Comparison of ENCODE assay signal across 1 cellular context in the genomic region with DNA sequence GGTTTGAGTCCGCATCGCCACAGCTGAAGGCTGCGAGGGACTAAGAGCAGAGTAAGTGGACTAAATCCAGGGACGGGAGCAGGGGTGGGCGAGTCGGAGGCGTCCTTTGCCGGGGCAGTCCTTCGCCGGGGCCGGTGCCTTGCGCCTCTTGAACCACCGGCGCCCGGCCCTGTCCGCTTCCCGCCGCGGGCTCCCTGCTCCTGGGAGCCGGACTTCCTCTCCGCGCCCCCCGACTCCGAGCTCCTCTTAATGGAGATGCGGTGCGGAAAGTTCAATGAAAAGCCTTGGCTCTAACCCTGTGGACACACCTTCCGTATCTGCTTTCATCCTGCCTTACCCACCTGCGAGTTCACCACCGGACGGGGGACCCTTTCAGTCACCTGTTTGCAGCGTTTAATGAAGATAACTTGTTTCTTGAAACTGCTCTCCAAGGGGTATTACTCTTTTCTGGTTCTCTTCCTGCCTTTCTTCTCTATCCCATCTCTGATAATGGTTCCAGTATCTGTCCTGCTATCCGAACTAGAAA.
TF ChIP-seq lines count a peak whose summit lies in the region.

No MANE protein-coding gene starts in this region.

TF ChIP-seq in HepG2, 621 proteins besides CTCF, POLR2A, EP300 and RAD21 (continued from another document and continues in another):
- TF ChIP-seq, protein P1, sequence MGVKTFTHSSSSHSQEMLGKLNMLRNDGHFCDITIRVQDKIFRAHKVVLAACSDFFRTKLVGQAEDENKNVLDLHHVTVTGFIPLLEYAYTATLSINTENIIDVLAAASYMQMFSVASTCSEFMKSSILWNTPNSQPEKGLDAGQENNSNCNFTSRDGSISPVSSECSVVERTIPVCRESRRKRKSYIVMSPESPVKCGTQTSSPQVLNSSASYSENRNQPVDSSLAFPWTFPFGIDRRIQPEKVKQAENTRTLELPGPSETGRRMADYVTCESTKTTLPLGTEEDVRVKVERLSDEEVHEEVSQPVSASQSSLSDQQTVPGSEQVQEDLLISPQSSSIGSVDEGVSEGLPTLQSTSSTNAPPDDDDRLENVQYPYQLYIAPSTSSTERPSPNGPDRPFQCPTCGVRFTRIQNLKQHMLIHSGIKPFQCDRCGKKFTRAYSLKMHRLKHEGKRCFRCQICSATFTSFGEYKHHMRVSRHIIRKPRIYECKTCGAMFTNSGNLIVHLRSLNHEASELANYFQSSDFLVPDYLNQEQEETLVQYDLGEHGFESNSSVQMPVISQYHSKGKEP (CRISPR knock-in tag; IDR thresholded peaks at IDR 0.05), result no peak
- TF ChIP-seq EEA1 (CRISPR knock-in tag; IDR thresholded peaks at IDR 0.05; ENCODE audit: borderline replicate concordance) (no peak), ZNF337 (CRISPR knock-in tag; IDR thresholded peaks at IDR 0.05; ENCODE audit: borderline replicate concordance, low read depth) (no peak), ISL2 (CRISPR knock-in tag; IDR thresholded peaks at IDR 0.05) (no peak), ESRRA (CRISPR knock-in tag; IDR thresholded peaks at IDR 0.05; ENCODE audit: low read depth) (no peak), HCFC1 (IDR thresholded peaks at IDR 0.05; ENCODE audit: low read depth, low read length) (no peak), MIER3 (CRISPR knock-in tag; IDR thresholded peaks at IDR 0.05; ENCODE audit: borderline replicate concordance) (no peak), RORA (CRISPR knock-in tag; IDR thresholded peaks at IDR 0.05) (no peak), NRL (CRISPR knock-in tag; IDR thresholded peaks at IDR 0.05; ENCODE audit: borderline replicate concordance) (no peak), GABPB1 (CRISPR knock-in tag; IDR thresholded peaks at IDR 0.05) (peak; percentile 9; the same call in 1 of the 2 replicates), EHMT2 (IDR thresholded peaks at IDR 0.05; ENCODE audit: borderline replicate concordance, low read depth, low read length) (no peak), ZNF724P (CRISPR knock-in tag; IDR thresholded peaks at IDR 0.05; ENCODE audit: borderline replicate concordance) (no peak), NFE2 (CRISPR knock-in tag; IDR thresholded peaks at IDR 0.05) (no peak), SP2 (CRISPR knock-in tag; IDR thresholded peaks at IDR 0.05) (peak; percentile 12; the same call in 1 of the 2 replicates), ZZZ3 (CRISPR knock-in tag; IDR thresholded peaks at IDR 0.05; ENCODE audit: borderline replicate concordance) (no peak), NBN (conservative IDR thresholded peaks at IDR 0.05) (no peak), MIER2 (CRISPR knock-in tag; IDR thresholded peaks at IDR 0.05) (no peak), SP4 (CRISPR knock-in tag; IDR thresholded peaks at IDR 0.05) (no peak), RBAK (CRISPR knock-in tag; IDR thresholded peaks at IDR 0.05) (no peak), MAFF (IDR thresholded peaks at IDR 0.05; ENCODE audit: low read depth, low read length) (no peak), PHF8 (CRISPR knock-in tag; IDR thresholded peaks at IDR 0.05) (no peak)
- TF ChIP-seq, protein P2, sequence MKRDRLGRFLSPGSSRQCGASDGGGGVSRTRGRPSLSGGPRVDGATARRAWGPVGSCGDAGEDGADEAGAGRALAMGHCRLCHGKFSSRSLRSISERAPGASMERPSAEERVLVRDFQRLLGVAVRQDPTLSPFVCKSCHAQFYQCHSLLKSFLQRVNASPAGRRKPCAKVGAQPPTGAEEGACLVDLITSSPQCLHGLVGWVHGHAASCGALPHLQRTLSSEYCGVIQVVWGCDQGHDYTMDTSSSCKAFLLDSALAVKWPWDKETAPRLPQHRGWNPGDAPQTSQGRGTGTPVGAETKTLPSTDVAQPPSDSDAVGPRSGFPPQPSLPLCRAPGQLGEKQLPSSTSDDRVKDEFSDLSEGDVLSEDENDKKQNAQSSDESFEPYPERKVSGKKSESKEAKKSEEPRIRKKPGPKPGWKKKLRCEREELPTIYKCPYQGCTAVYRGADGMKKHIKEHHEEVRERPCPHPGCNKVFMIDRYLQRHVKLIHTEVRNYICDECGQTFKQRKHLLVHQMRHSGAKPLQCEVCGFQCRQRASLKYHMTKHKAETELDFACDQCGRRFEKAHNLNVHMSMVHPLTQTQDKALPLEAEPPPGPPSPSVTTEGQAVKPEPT (CRISPR knock-in tag; IDR thresholded peaks at IDR 0.05; ENCODE audit: low read depth), result no peak
- TF ChIP-seq, protein P3, sequence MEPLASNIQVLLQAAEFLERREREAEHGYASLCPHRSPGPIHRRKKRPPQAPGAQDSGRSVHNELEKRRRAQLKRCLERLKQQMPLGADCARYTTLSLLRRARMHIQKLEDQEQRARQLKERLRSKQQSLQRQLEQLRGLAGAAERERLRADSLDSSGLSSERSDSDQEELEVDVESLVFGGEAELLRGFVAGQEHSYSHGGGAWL (CRISPR knock-in tag; IDR thresholded peaks at IDR 0.05), result peak; percentile 15; the same call in 1 of the 2 replicates
- TF ChIP-seq, protein P4, sequence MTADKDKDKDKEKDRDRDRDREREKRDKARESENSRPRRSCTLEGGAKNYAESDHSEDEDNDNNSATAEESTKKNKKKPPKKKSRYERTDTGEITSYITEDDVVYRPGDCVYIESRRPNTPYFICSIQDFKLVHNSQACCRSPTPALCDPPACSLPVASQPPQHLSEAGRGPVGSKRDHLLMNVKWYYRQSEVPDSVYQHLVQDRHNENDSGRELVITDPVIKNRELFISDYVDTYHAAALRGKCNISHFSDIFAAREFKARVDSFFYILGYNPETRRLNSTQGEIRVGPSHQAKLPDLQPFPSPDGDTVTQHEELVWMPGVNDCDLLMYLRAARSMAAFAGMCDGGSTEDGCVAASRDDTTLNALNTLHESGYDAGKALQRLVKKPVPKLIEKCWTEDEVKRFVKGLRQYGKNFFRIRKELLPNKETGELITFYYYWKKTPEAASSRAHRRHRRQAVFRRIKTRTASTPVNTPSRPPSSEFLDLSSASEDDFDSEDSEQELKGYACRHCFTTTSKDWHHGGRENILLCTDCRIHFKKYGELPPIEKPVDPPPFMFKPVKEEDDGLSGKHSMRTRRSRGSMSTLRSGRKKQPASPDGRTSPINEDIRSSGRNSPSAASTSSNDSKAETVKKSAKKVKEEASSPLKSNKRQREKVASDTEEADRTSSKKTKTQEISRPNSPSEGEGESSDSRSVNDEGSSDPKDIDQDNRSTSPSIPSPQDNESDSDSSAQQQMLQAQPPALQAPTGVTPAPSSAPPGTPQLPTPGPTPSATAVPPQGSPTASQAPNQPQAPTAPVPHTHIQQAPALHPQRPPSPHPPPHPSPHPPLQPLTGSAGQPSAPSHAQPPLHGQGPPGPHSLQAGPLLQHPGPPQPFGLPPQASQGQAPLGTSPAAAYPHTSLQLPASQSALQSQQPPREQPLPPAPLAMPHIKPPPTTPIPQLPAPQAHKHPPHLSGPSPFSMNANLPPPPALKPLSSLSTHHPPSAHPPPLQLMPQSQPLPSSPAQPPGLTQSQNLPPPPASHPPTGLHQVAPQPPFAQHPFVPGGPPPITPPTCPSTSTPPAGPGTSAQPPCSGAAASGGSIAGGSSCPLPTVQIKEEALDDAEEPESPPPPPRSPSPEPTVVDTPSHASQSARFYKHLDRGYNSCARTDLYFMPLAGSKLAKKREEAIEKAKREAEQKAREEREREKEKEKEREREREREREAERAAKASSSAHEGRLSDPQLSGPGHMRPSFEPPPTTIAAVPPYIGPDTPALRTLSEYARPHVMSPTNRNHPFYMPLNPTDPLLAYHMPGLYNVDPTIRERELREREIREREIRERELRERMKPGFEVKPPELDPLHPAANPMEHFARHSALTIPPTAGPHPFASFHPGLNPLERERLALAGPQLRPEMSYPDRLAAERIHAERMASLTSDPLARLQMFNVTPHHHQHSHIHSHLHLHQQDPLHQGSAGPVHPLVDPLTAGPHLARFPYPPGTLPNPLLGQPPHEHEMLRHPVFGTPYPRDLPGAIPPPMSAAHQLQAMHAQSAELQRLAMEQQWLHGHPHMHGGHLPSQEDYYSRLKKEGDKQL (CRISPR knock-in tag; IDR thresholded peaks at IDR 0.05; ENCODE audit: low read depth), result no peak
- TF ChIP-seq, protein P5, sequence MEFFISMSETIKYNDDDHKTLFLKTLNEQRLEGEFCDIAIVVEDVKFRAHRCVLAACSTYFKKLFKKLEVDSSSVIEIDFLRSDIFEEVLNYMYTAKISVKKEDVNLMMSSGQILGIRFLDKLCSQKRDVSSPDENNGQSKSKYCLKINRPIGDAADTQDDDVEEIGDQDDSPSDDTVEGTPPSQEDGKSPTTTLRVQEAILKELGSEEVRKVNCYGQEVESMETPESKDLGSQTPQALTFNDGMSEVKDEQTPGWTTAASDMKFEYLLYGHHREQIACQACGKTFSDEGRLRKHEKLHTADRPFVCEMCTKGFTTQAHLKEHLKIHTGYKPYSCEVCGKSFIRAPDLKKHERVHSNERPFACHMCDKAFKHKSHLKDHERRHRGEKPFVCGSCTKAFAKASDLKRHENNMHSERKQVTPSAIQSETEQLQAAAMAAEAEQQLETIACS (CRISPR knock-in tag; IDR thresholded peaks at IDR 0.05), result no peak
- TF ChIP-seq, protein P6, sequence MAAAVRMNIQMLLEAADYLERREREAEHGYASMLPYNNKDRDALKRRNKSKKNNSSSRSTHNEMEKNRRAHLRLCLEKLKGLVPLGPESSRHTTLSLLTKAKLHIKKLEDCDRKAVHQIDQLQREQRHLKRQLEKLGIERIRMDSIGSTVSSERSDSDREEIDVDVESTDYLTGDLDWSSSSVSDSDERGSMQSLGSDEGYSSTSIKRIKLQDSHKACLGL (CRISPR knock-in tag; IDR thresholded peaks at IDR 0.05), result 0 out of 2 replicates have a peak, but pooled peaks have one; percentile 3
- TF ChIP-seq, protein P7, sequence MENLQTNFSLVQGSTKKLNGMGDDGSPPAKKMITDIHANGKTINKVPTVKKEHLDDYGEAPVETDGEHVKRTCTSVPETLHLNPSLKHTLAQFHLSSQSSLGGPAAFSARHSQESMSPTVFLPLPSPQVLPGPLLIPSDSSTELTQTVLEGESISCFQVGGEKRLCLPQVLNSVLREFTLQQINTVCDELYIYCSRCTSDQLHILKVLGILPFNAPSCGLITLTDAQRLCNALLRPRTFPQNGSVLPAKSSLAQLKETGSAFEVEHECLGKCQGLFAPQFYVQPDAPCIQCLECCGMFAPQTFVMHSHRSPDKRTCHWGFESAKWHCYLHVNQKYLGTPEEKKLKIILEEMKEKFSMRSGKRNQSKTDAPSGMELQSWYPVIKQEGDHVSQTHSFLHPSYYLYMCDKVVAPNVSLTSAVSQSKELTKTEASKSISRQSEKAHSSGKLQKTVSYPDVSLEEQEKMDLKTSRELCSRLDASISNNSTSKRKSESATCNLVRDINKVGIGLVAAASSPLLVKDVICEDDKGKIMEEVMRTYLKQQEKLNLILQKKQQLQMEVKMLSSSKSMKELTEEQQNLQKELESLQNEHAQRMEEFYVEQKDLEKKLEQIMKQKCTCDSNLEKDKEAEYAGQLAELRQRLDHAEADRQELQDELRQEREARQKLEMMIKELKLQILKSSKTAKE (CRISPR knock-in tag; IDR thresholded peaks at IDR 0.05; ENCODE audit: borderline replicate concordance), result no peak
- TF ChIP-seq, protein P8, sequence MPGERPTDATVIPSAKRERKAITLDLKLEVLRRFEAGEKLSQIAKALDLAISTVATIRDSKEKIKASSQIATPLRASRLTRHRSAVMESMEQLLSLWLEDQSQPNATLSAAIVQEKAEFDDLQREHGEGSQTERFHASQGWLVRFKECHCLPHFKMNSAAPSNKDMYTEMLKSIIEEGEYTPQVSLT (CRISPR knock-in tag; IDR thresholded peaks at IDR 0.05; ENCODE audit: borderline replicate concordance, low read depth), result no peak
- TF ChIP-seq, protein P9, sequence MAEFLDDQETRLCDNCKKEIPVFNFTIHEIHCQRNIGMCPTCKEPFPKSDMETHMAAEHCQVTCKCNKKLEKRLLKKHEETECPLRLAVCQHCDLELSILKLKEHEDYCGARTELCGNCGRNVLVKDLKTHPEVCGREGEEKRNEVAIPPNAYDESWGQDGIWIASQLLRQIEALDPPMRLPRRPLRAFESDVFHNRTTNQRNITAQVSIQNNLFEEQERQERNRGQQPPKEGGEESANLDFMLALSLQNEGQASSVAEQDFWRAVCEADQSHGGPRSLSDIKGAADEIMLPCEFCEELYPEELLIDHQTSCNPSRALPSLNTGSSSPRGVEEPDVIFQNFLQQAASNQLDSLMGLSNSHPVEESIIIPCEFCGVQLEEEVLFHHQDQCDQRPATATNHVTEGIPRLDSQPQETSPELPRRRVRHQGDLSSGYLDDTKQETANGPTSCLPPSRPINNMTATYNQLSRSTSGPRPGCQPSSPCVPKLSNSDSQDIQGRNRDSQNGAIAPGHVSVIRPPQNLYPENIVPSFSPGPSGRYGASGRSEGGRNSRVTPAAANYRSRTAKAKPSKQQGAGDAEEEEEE (CRISPR knock-in tag; IDR thresholded peaks at IDR 0.05; ENCODE audit: borderline replicate concordance), result no peak
- TF ChIP-seq, protein P10, sequence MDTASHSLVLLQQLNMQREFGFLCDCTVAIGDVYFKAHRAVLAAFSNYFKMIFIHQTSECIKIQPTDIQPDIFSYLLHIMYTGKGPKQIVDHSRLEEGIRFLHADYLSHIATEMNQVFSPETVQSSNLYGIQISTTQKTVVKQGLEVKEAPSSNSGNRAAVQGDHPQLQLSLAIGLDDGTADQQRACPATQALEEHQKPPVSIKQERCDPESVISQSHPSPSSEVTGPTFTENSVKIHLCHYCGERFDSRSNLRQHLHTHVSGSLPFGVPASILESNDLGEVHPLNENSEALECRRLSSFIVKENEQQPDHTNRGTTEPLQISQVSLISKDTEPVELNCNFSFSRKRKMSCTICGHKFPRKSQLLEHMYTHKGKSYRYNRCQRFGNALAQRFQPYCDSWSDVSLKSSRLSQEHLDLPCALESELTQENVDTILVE (CRISPR knock-in tag; IDR thresholded peaks at IDR 0.05), result no peak
- TF ChIP-seq, protein P11, sequence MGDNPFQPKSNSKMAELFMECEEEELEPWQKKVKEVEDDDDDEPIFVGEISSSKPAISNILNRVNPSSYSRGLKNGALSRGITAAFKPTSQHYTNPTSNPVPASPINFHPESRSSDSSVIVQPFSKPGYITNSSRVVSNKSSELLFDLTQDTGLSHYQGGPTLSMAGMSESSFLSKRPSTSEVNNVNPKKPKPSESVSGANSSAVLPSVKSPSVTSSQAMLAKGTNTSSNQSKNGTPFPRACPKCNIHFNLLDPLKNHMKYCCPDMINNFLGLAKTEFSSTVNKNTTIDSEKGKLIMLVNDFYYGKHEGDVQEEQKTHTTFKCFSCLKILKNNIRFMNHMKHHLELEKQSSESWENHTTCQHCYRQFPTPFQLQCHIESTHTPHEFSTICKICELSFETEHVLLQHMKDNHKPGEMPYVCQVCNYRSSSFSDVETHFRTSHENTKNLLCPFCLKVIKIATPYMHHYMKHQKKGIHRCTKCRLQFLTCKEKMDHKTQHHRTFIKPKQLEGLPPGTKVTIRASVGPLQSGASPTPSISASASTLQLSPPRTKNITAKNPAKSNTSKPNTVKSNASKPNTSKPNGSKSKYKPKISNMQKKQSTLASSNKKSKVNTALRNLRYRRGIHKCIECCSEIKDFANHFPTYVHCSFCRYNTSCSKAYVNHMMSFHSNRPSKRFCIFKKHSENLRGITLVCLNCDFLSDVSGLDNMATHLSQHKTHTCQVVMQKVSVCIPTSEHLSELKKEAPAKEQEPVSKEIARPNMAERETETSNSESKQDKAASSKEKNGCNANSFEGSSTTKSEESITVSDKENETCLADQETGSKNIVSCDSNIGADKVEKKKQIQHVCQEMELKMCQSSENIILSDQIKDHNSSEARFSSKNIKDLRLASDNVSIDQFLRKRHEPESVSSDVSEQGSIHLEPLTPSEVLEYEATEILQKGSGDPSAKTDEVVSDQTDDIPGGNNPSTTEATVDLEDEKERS (CRISPR knock-in tag; IDR thresholded peaks at IDR 0.05), result no peak
- TF ChIP-seq, protein P12, sequence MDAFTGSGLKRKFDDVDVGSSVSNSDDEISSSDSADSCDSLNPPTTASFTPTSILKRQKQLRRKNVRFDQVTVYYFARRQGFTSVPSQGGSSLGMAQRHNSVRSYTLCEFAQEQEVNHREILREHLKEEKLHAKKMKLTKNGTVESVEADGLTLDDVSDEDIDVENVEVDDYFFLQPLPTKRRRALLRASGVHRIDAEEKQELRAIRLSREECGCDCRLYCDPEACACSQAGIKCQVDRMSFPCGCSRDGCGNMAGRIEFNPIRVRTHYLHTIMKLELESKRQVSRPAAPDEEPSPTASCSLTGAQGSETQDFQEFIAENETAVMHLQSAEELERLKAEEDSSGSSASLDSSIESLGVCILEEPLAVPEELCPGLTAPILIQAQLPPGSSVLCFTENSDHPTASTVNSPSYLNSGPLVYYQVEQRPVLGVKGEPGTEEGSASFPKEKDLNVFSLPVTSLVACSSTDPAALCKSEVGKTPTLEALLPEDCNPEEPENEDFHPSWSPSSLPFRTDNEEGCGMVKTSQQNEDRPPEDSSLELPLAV (CRISPR knock-in tag; conservative IDR thresholded peaks at IDR 0.05; ENCODE audit: low read depth), result no peak
